Comparison of ENCODE assay signal across 8 cellular contexts in the genomic region with DNA sequence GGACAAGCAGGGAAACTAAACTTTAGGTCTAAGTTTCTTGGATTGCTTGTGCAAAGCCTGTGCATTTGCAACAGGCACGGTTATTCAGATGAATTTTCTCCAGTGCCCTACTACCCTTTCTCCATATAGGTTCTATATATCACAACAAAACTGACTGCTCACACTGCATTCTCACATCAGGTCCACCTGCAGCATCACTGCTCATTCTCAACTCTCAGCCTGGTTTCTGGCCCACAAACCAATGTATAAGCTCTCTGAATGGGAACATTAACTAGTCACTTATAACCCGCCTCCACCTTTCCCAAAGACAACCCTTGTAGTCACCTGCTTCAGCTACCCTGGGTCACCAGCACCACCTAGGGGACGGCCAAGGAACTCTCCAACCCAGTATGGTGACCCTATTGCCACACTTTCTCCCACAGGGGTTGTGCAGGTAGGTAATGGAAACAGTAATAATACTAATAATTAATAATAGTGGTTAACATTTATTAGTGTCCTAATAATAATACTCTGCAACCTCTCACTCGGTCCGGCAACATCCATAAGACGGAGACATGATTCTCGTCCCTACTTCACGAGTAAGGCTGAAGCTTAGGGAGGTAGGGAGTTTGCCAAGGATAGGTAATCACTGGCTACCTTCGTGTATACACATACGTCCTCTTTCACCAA.
A peak's percentile ranks its signal among the peaks of the same experiment; 100 is the strongest.
DNase-seq lines count a peak whose midpoint lies in the region; ATAC-seq and TF ChIP-seq lines count a peak whose summit lies in the region.

No MANE protein-coding gene starts in this region.

- H3K9me3 ChIP-seq in RWPE2 (ENCODE audit: severe bottlenecking): no peaks in the 10 kb centered on the region

- H3K27ac Mint-ChIP-seq in activated naive CD8-positive, alpha-beta T cell treated with anti-CD3 and anti-CD28 coated beads, Interleukin-2, amount 10 ng/mL, durations not matched to agents 7 days and 5 days: no peak overlapping the region

- H3K27ac ChIP-seq in RWPE2 (ENCODE audit: poor library complexity, severe bottlenecking) (no peak overlapping the region), coronary artery (no peak overlapping the region)

- POLR2A ChIA-PET in activated naive CD8-positive, alpha-beta T cell treated with anti-CD3 and anti-CD28 coated beads, Interleukin-2, amount 10 ng/mL, durations not matched to agents 7 days and 5 days (lab: Charles Lee): no interaction called here

- no peaks in the 10 kb centered on the region for H3K4me1 ChIP-seq in RWPE2 (ENCODE audit: insufficient read depth, poor library complexity, severe bottlenecking)

- in situ Hi-C loops in ACHN (cut with HindIII; ENCODE audit: low pct_ligation_motif_present, low pct_unique_long_range_greater_than_20kb, low sequenced_read_pairs): loop anchor here (25.0 kb wide), 1 partner anchor 391 kb away; no protein-coding TSS in a partner anchor

- peaks cover 14% of the 10 kb centered on the region for H3K36me3 Mint-ChIP-seq in activated naive CD8-positive, alpha-beta T cell treated with anti-CD3 and anti-CD28 coated beads, Interleukin-2, amount 10 ng/mL, durations not matched to agents 7 days and 5 days

- DNase-seq in ACHN: peak; percentile 56
- DNase-seq in RWPE2 (ENCODE audit: low spot score): no peak
- DNase-seq in activated naive CD8-positive, alpha-beta T cell treated with anti-CD3 and anti-CD28 coated beads, Interleukin-2, amount 10 ng/mL, durations not matched to agents 7 days and 5 days: peak; percentile 68
- peak; percentile 57 for DNase-seq in kidney tubule cell (ENCODE audit: low spot score)
- peak; percentile 43 for DNase-seq in stimulated activated CD8-positive, alpha-beta memory T cell treated with anti-CD3 and anti-CD28 coated beads, Interleukin-4, amount 100 ng/mL, for 24 hours (ENCODE audit: low read depth)
- no peak for DNase-seq in coronary artery (ENCODE audit: low spot score)

- peak; percentile 78 for TF ChIP-seq CTCF in GM12874 (IDR thresholded peaks at IDR 0.05; ENCODE audit: insufficient read depth, low read depth, low read length)
- TF ChIP-seq CTCF in RWPE2 (IDR thresholded peaks at IDR 0.05; ENCODE audit: poor library complexity, severe bottlenecking): peak; percentile 61
- TF ChIP-seq CTCF in coronary artery (IDR thresholded peaks at IDR 0.05): no peak

- no peaks in the 10 kb centered on the region for H3K27me3 Mint-ChIP-seq in activated naive CD8-positive, alpha-beta T cell treated with anti-CD3 and anti-CD28 coated beads, Interleukin-2, amount 10 ng/mL, durations not matched to agents 7 days and 5 days

- peak; percentile 63 for ATAC-seq in HG03432 (IDR thresholded peaks at IDR 0.05; ENCODE audit: unreplicated experiment)
- ATAC-seq in RWPE2 (ENCODE audit: low read depth): peak; percentile 60; the same call in 2 of the 3 replicates
- ATAC-seq in activated naive CD8-positive, alpha-beta T cell treated with anti-CD3 and anti-CD28 coated beads, Interleukin-2, amount 10 ng/mL, durations not matched to agents 7 days and 5 days (ENCODE audit: low read depth): peak; percentile 67

- no peaks in the 10 kb centered on the region for H3K9me3 Mint-ChIP-seq in activated naive CD8-positive, alpha-beta T cell treated with anti-CD3 and anti-CD28 coated beads, Interleukin-2, amount 10 ng/mL, durations not matched to agents 7 days and 5 days

- peaks cover 53% of the 10 kb centered on the region for H3K36me3 ChIP-seq in RWPE2 (ENCODE audit: low read depth)

- H3K4me3 ChIP-seq in RWPE2 (ENCODE audit: severe bottlenecking) (no peak overlapping the region), coronary artery (no peak overlapping the region)

- peaks cover 21% of the 10 kb centered on the region for H3K4me1 Mint-ChIP-seq in activated naive CD8-positive, alpha-beta T cell treated with anti-CD3 and anti-CD28 coated beads, Interleukin-2, amount 10 ng/mL, durations not matched to agents 7 days and 5 days

- no peaks in the 10 kb centered on the region for H3K27me3 ChIP-seq in RWPE2 (ENCODE audit: insufficient read depth, poor library complexity, severe bottlenecking)

- H3K4me3 Mint-ChIP-seq in activated naive CD8-positive, alpha-beta T cell treated with anti-CD3 and anti-CD28 coated beads, Interleukin-2, amount 10 ng/mL, durations not matched to agents 7 days and 5 days: no peak overlapping the region

Comparison
In these comparisons a context has a peak if more than half of its experiments do, and no peak if none do; other contexts are left out.
1. DNase-seq: peak in ACHN (single experiment), activated naive CD8-positive, alpha-beta T cell treated with anti-CD3 and anti-CD28 coated beads, Interleukin-2, amount 10 ng/mL, durations not matched to agents 7 days and 5 days (single experiment), kidney tubule cell (single experiment) and stimulated activated CD8-positive, alpha-beta memory T cell treated with anti-CD3 and anti-CD28 coated beads, Interleukin-4, amount 100 ng/mL, for 24 hours (single experiment); none in RWPE2 (single experiment) and coronary artery (single experiment).
2. Peak in every context shown above with its lines, with median percentiles within 50 percentile points of each other: ATAC-seq.